In the genomic region with DNA sequence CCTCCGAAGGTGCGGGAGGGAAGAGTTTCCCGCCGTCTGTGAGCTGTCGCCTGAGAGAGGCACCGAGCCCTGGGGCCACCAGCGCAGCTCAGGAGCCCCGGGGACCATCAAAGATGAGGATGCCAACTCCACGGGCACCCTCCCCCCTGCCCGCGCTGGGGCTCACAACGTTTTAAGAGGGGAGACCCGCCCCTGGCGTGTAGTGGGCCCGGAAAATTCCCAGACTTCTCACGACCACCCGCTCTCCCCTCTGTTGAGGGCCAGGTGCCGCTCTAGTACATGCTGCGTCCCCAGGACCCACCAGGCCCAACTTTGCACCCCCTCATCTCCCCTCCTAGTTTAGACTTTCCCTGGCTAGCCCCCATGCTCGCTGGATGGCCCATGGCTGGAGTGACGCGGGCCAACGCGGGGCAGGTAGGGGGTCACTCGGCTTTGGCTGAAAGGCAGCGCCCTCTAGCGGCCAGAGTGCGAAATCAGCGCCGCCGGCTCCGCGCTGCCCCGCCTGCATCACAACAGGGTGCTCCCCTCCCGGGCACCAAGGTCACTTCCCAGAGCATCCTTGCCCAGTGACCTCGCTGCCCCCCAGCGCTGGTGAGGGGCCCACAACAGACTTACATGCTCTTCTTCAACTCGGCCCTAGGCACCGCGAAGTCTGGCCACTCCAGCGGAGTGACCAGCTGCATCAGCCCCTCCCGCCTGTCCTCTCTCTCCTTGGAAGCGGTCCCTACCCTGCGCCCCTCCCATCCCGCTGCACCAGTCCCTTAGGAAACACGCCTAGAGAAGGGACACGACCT, we compare ENCODE assay signal across 8 cellular contexts. TPM values are rescaled to one million over a fixed set of nuclear protein-coding genes. Genes with fewer than 3 reads are reported as not detected.
DNase-seq lines count a peak whose midpoint lies in the region; ATAC-seq and TF ChIP-seq lines count a peak whose summit lies in the region.

No MANE protein-coding gene starts in this region.

- peak overlapping the region; percentile 88 for H2AFZ ChIP-seq in neuronal stem cell (ENCODE audit: low read length)

- no peak overlapping the region for H3K4ac ChIP-seq in neuronal stem cell (ENCODE audit: low read length)

- H4K91ac ChIP-seq in neuronal stem cell (ENCODE audit: low read depth, low read length, poor library complexity) = no peak overlapping the region

- H2BK15ac ChIP-seq in neuronal stem cell (ENCODE audit: low read length) = peak overlapping the region; percentile 30

- H3K27ac ChIP-seq in 22Rv1 (no peak overlapping the region), HL-60 (replicated peaks) (no peak overlapping the region), RWPE1 (no peak overlapping the region), foreskin keratinocyte (no peak overlapping the region), neuronal stem cell (replicated peaks; ENCODE audit: low read length) (no peak overlapping the region)

- no peak overlapping the region for H4K8ac ChIP-seq in neuronal stem cell (ENCODE audit: low read depth, low read length)

- TF ChIP-seq CTCF in 22Rv1 (IDR thresholded peaks at IDR 0.05) = peak; percentile 99
- TF ChIP-seq CTCF in GM12875 (IDR thresholded peaks at IDR 0.05; ENCODE audit: borderline replicate concordance, insufficient read depth, low read depth, low read length) = peak; percentile 90
- TF ChIP-seq CTCF in HL-60 (IDR thresholded peaks at IDR 0.05; ENCODE audit: insufficient read depth, low read length) = peak; percentile 58
- TF ChIP-seq CTCF in RWPE1 (conservative IDR thresholded peaks at IDR 0.05; ENCODE audit: low read depth) = peak; percentile 94
- peak; percentile 95 for TF ChIP-seq CTCF in foreskin keratinocyte (conservative IDR thresholded peaks at IDR 0.05)

- POLR2A ChIA-PET in RWPE1 (lab: Yijun Ruan, JAX; ENCODE audit: low non-redundant PET) = no interaction called here

- no peak overlapping the region for H2BK120ac ChIP-seq in neuronal stem cell (ENCODE audit: low read depth, low read length)

- no peaks in the 10 kb centered on the region for H3K36me3 ChIP-seq in neuronal stem cell (replicated peaks in 1 of 2; ENCODE audit: control insufficient read depth in 2 of 2, insufficient read depth in 2 of 2, low read length in 2 of 2)

- peak overlapping the region; percentile 66 for H3K9ac ChIP-seq in neuronal stem cell (ENCODE audit: low read depth, low read length, poor library complexity)

- peak overlapping the region; percentile 84 for H3K18ac ChIP-seq in neuronal stem cell (ENCODE audit: low read length)

- peak overlapping the region; percentile 19 for H2BK5ac ChIP-seq in neuronal stem cell (ENCODE audit: low read length)

- CTCF ChIA-PET in RWPE1 (lab: Yijun Ruan, JAX) = interaction anchor here (0.6 to 1.8 kb wide), 10 partner anchors 11 to 103 kb away, joined by 3 to 5 read pairs (median 4); a partner anchor contains a TSS

- no peak overlapping the region for H3K23ac ChIP-seq in neuronal stem cell (ENCODE audit: low read depth, low read length, poor library complexity)

- peak overlapping the region; percentile 78 for H3K14ac ChIP-seq in neuronal stem cell (ENCODE audit: low read length)

- H3K4me3 ChIP-seq in GM12875 (ENCODE audit: low read depth, low read length) = peak overlapping the region; percentile 13
- peak overlapping the region; percentile 16 for H3K4me3 ChIP-seq in HL-60 (replicated peaks; ENCODE audit: insufficient read depth, low read length)
- peak overlapping the region; percentile 30 to 65 for H3K4me3 ChIP-seq in neuronal stem cell (ENCODE audit: low read length in 2 of 2)

- ATAC-seq in foreskin keratinocyte = peak; percentile 84

- H3K4me1 ChIP-seq in foreskin keratinocyte (peaks cover 4% of the 10 kb centered on the region), neuronal stem cell (ENCODE audit: control insufficient read depth in 2 of 2, insufficient read depth in 1 of 2, low read depth in 1 of 2, low read length in 2 of 2) (peaks cover 12 to 14% of the 10 kb centered on the region in 2 donors)

- WGBS in neuronal stem cell (ENCODE audit: extremely low coverage in 2 of 2, insufficient read length in 2 of 2, insufficient replicate concordance in 1 of 2), 2 donors = no CpG with 5 or more reads among the region's 47 CpGs

- peak overlapping the region; percentile 47 for H2AK5ac ChIP-seq in neuronal stem cell (ENCODE audit: low read depth, low read length)

- peak; percentile 21 to 46 for DNase-seq in HL-60 (ENCODE audit: low read depth in 1 of 2, low spot score in 1 of 2)
- DNase-seq in RWPE1 (ENCODE audit: low spot score) = peak; percentile 59
- DNase-seq in activated effector memory CD4-positive, alpha-beta T cell treated with Interleukin-2 at 50 U/mL for 16 hours = peak; percentile 45
- no peak for DNase-seq in foreskin keratinocyte
- peak; percentile 67 for DNase-seq in neuronal stem cell (ENCODE audit: low spot score)
- DNase-seq in stromal cell of bone marrow (ENCODE audit: low read depth) = peak; percentile 20

- H3K9me3 ChIP-seq in neuronal stem cell (replicated peaks in 1 of 2; ENCODE audit: control insufficient read depth in 2 of 2, insufficient read depth in 1 of 2, low read depth in 1 of 2, low read length in 2 of 2) = no peaks in the 10 kb centered on the region

- no peaks in the 10 kb centered on the region for H3K79me1 ChIP-seq in neuronal stem cell (ENCODE audit: low read depth, low read length)

- peak overlapping the region; percentile 67 for H3K4me2 ChIP-seq in neuronal stem cell (ENCODE audit: insufficient read depth, low read length, poor library complexity, severe bottlenecking)

- H2BK12ac ChIP-seq in neuronal stem cell (ENCODE audit: low read length) = no peak overlapping the region

- no peaks in the 10 kb centered on the region for H3K27me3 ChIP-seq in HL-60 (ENCODE audit: insufficient read depth, poor library complexity, severe bottlenecking)
- H3K27me3 ChIP-seq in foreskin keratinocyte = no peaks in the 10 kb centered on the region
- H3K27me3 ChIP-seq in neuronal stem cell (ENCODE audit: control insufficient read depth in 3 of 3, insufficient read depth in 3 of 3, low read depth in 1 of 3, low read length in 3 of 3) = peaks cover 0 to 16% (median 0%) of the 10 kb centered on the region in 3 experiments

RNA-seq across cellular contexts. Expression of a gene that starts 1.8 kb away (rescaled TPM):
- not detected in 2 replicates for total RNA-seq in foreskin keratinocyte
- not detected in 2 replicates for polyA plus RNA-seq in foreskin keratinocyte
- polyA plus RNA-seq in neuronal stem cell (2013, experiment 1 of 2) = 0.11 TPM
- polyA plus RNA-seq in neuronal stem cell (2013, experiment 2 of 2) = 0.08 TPM

RNA-seq across cellular contexts. Expression of a gene that starts 13.9 kb away (rescaled TPM):
- 0.14 and 0.20 TPM in 2 replicates for total RNA-seq in foreskin keratinocyte
- polyA plus RNA-seq in foreskin keratinocyte = 0.03 and 0.12 TPM in 2 replicates
- 0.20 TPM for polyA plus RNA-seq in neuronal stem cell (2013, experiment 1 of 2)
- polyA plus RNA-seq in neuronal stem cell (2013, experiment 2 of 2) = 0.22 TPM

Comparison
In these comparisons a context has a peak if more than half of its experiments do, and no peak if none do; other contexts are left out.
1. DNase-seq: peak in HL-60 (2 of 2), RWPE1 (single experiment), activated effector memory CD4-positive, alpha-beta T cell treated with Interleukin-2 at 50 U/mL for 16 hours (single experiment), neuronal stem cell (single experiment) and stromal cell of bone marrow (single experiment); none in foreskin keratinocyte (0 of 2).
2. Peak in every context shown above with its lines, with median percentiles within 50 percentile points of each other: CTCF ChIP-seq and H3K4me3 ChIP-seq.